In genomic region chr2:191845876-191846786, GRCh38 we compare ENCODE assay signal across 10 cellular contexts. TPM values are rescaled to one million over a fixed set of nuclear protein-coding genes. Genes with fewer than 3 reads are reported as not detected.
DNase-seq lines count a peak whose midpoint lies in the region; ATAC-seq, FAIRE-seq and TF ChIP-seq lines count a peak whose summit lies in the region.
"Had no signal": no experiment of that assay in that cellular context is flagged by ENCODE, and none has a peak within 500 bp of the region (broad histone marks: within the 10 kb centered on the region; RNA-seq: fewer than 3 reads in every experiment).

No MANE protein-coding gene starts in this region.

- peak overlapping the region; percentile 81 for H3K9ac ChIP-seq in HepG2 (ENCODE audit: insufficient read depth, low read depth, low read length)

- no TSS peak for BruUV-seq in HepG2 (replicated peaks; lab: Mats Ljungman, UMichigan)

- H3K27me3 ChIP-seq in body of pancreas = no peaks in the 10 kb centered on the region
- no peaks in the 10 kb centered on the region; a peak in 1 of 5 replicates for H3K27me3 ChIP-seq in HepG2 (ENCODE audit: control insufficient read depth in 1 of 2, insufficient read depth in 2 of 2, low read length in 2 of 2)
- no peaks in the 10 kb centered on the region for H3K27me3 ChIP-seq in thoracic aorta (replicated peaks; ENCODE audit: insufficient read depth)

- H3K9me3 ChIP-seq in body of pancreas (no peaks in the 10 kb centered on the region), HepG2 (ENCODE audit: low read length) (no peaks in the 10 kb centered on the region), thoracic aorta (no peaks in the 10 kb centered on the region)

- peak overlapping the region; percentile 92 for H2AFZ ChIP-seq in HepG2 (ENCODE audit: low read length)

- H3K4me1 ChIP-seq in body of pancreas (peaks cover 12% of the 10 kb centered on the region), HepG2 (ENCODE audit: insufficient read depth, low read length) (peaks cover 85% of the 10 kb centered on the region), thoracic aorta (ENCODE audit: control insufficient read depth in 1 of 2, low read depth in 2 of 2) (peaks cover 9 to 32% of the 10 kb centered on the region in 2 donors)

- H3K4me3 ChIP-seq in body of pancreas (no peak overlapping the region), HepG2 (replicated peaks in 1 of 3; ENCODE audit: insufficient read depth in 1 of 3, low read depth in 2 of 3, low read length in 3 of 3) (peak overlapping the region; percentile 67 to 87 (median 76)), thoracic aorta (peak overlapping the region; percentile 64)

- 44 to 50% methylated on average over 20 to 27 of the region's 27 CpGs for WGBS in body of pancreas, 2 donors
- WGBS in HepG2 (ENCODE audit: low lambda C conversion rate) = 28% methylated on average over 26 of the region's 27 CpGs

- no peaks in the 10 kb centered on the region for H4K20me1 ChIP-seq in HepG2 (ENCODE audit: insufficient read depth, low read length)

- peak; percentile 10 for ATAC-seq in HG02884 (IDR thresholded peaks at IDR 0.05; ENCODE audit: unreplicated experiment)
- no peak for ATAC-seq in body of pancreas
- peak; percentile 70 for ATAC-seq in HepG2
- ATAC-seq in thoracic aorta (ENCODE audit: insufficient number of reproducible peaks, low FRiP score, low read depth) = no peak
- ATAC-seq in HG03469 (IDR thresholded peaks at IDR 0.05; ENCODE audit: unreplicated experiment) = no peak

- H3K79me2 ChIP-seq in HepG2 (ENCODE audit: insufficient read depth, low read length) = peaks cover 36% of the 10 kb centered on the region

- DNase-seq in body of pancreas = no peak
- peak; percentile 32 for DNase-seq in HepG2 (ENCODE audit: low spot score)
- no peak for DNase-seq in thoracic aorta (ENCODE audit: low spot score)
- DNase-seq in activated T-cell treated with anti-CD3 and anti-CD28 coated beads for 4 hours = no peak
- no peak for DNase-seq in KG1 (lab: John Stamatoyannopoulos, UW)
- no peak for DNase-seq in germinal center (ENCODE audit: low spot score)
- DNase-seq: activated naive CD4-positive, alpha-beta T cell treated with anti-CD3 and anti-CD28 coated beads for 36 hours had no signal

- no peak for TF ChIP-seq RAD21 in HepG2 (CRISPR knock-in tag; IDR thresholded peaks at IDR 0.05)

- TF ChIP-seq POLR2A in body of pancreas (IDR thresholded peaks at IDR 0.05) (no peak), HepG2 (IDR thresholded peaks at IDR 0.05; ENCODE audit: insufficient read depth in 1 of 2, low read depth in 2 of 2, low read length in 2 of 2) (peak in 1 of 2 experiments; percentile 37; a peak in 1 of 4 replicates)

- in situ Hi-C loops in HepG2 (cut with HindIII; ENCODE audit: extremely low pct_ligation_motif_present, low pct_unique_long_range_greater_than_20kb) = no loop called here

- intact Hi-C loops in body of pancreas (cut with DNase I) = no loop called here
- intact Hi-C loops in HepG2 (cut with micrococcal nuclease; ENCODE audit: unreplicated experiment) = loop anchor here (2.0 to 10.0 kb wide), 2 partner anchors 61 to 179 kb away; no protein-coding TSS in a partner anchor

- H3K4me2 ChIP-seq in HepG2 (ENCODE audit: low read depth, low read length) = peak overlapping the region; percentile 94

- H3K36me3 ChIP-seq in body of pancreas (replicated peaks in 1 of 2; ENCODE audit: insufficient read depth in 1 of 2, low read depth in 2 of 2) (no peaks in the 10 kb centered on the region), HepG2 (replicated peaks in 1 of 2; ENCODE audit: control insufficient read depth in 1 of 2, insufficient read depth in 2 of 2, low read length in 2 of 2) (no peaks in the 10 kb centered on the region; a peak in 1 of 5 replicates), thoracic aorta (no peaks in the 10 kb centered on the region)

- TF ChIP-seq EP300 in HepG2 (IDR thresholded peaks at IDR 0.05; ENCODE audit: low read depth in 2 of 2, low read length in 2 of 2) (0 out of 4 replicates have a peak, but pooled peaks of 1 of the 2 experiments have one; percentile 0), HepG2 (CRISPR knock-in tag; IDR thresholded peaks at IDR 0.05; ENCODE audit: borderline replicate concordance) (no peak)

- no peak for TF ChIP-seq CTCF in body of pancreas (IDR thresholded peaks at IDR 0.05)
- no peak for TF ChIP-seq CTCF in HepG2 (CRISPR knock-in tag; IDR thresholded peaks at IDR 0.05)
- no peak for TF ChIP-seq CTCF in thoracic aorta (IDR thresholded peaks at IDR 0.05)

- CTCF ChIA-PET in HepG2 (lab: Yijun Ruan, JAX; ENCODE audit: low intra/inter-chr PET ratio, low total read pairs) = no interaction called here

- POLR2A ChIA-PET in HepG2 (lab: Yijun Ruan, JAX) = interaction anchor here (0.6 to 3.2 kb wide), 11 partner anchors 9 to 316 kb away, joined by 3 to 69 read pairs (median 7); no protein-coding TSS in a partner anchor

- H3K27ac ChIP-seq in body of pancreas (peak overlapping the region in 3 of 4 donors; percentile 37 to 73 (median 54)), HepG2 (ENCODE audit: extremely low read length, insufficient read depth, low read length) (peak overlapping the region; percentile 60), thoracic aorta (peak overlapping the region; percentile 14 to 47)

- FAIRE-seq in HepG2 (lab: Jason Lieb, UNC) = no peak
- FAIRE-seq: islet of Langerhans had no signal

TF ChIP-seq in HepG2, 621 proteins besides CTCF, POLR2A, EP300 and RAD21 (continues in another document):
- TF ChIP-seq NR3C1 (CRISPR knock-in tag; IDR thresholded peaks at IDR 0.05) = no peak
- no peak for TF ChIP-seq CEBPG (CRISPR knock-in tag; IDR thresholded peaks at IDR 0.05)
- TF ChIP-seq FOXP1 (IDR thresholded peaks at IDR 0.05) = no peak
- TF ChIP-seq FOXP1 (CRISPR knock-in tag; IDR thresholded peaks at IDR 0.05) = no peak
- TF ChIP-seq ZFP37 (CRISPR knock-in tag; IDR thresholded peaks at IDR 0.05; ENCODE audit: borderline replicate concordance) = no peak
- no peak for TF ChIP-seq ZNF841 (CRISPR knock-in tag; IDR thresholded peaks at IDR 0.05; ENCODE audit: borderline replicate concordance)
- no peak; the same call in 1 of the 2 replicates for TF ChIP-seq KMT2A (CRISPR knock-in tag; IDR thresholded peaks at IDR 0.05)
- TF ChIP-seq PATZ1 (CRISPR knock-in tag; IDR thresholded peaks at IDR 0.05) = no peak
- TF ChIP-seq ZNF607 (CRISPR knock-in tag; IDR thresholded peaks at IDR 0.05; ENCODE audit: borderline replicate concordance) = 0 out of 2 replicates have a peak, but pooled peaks have one; percentile 11
- no peak for TF ChIP-seq ZNF615 (CRISPR knock-in tag; IDR thresholded peaks at IDR 0.05; ENCODE audit: borderline replicate concordance)
- no peak for TF ChIP-seq U2AF2 (IDR thresholded peaks at IDR 0.05; ENCODE audit: low read depth, low read length)

RNA-seq across cellular contexts. Expression of gene CAVIN2, which starts 0.8 kb away (rescaled TPM):
- total RNA-seq in body of pancreas (10 to 100 TPM; 10.9 to 15.8 TPM), HepG2 (2016; rRNA removed; fragmentation: Illumina TruSeq; extraction: Trizol) (7.6 and 11.2 TPM in 2 replicates), thoracic aorta (10 to 100 TPM; 14.9 to 15.0 TPM)
- 0.97 and 1.1 TPM in 2 replicates for total RNA-seq in HepG2 (2016; cell fraction: cytosol; rRNA removed; fragmentation: Illumina TruSeq; extraction: Trizol; ENCODE audit: low read depth)
- 8.2 and 10.1 TPM in 2 replicates for total RNA-seq in HepG2 (2016; cell fraction: insoluble cytoplasmic fraction; rRNA removed; fragmentation: Illumina TruSeq; extraction: Trizol)
- total RNA-seq in HepG2 (2016; cell fraction: membrane; rRNA removed; fragmentation: Illumina TruSeq; extraction: Trizol) = 3.2 and 3.5 TPM in 2 replicates
- 5.9 and 6.7 TPM in 2 replicates for total RNA-seq in HepG2 (2016; cell fraction: nucleus; rRNA removed; fragmentation: Illumina TruSeq; extraction: Trizol)
- 28.1 and 38.8 TPM in 2 replicates for polyA plus RNA-seq in HepG2 (2011; rRNA removed)
- 23.7 and 37.4 TPM in 2 replicates for polyA plus RNA-seq in HepG2 (2011; cell fraction: cytosol; rRNA removed)
- polyA plus RNA-seq in HepG2 (2011; cell fraction: nucleus; rRNA removed) = 11.3 and 13.2 TPM in 2 replicates
- 8.9 and 16.7 TPM in 2 replicates for polyA plus RNA-seq in HepG2 (2012)
- 0.40 and 0.45 TPM in 2 replicates for polyA plus RNA-seq in HepG2 (2016; cell fraction: cytosol; fragmentation: Illumina TruSeq; extraction: Trizol; ENCODE audit: low read depth)
- 10.7 and 12.0 TPM in 2 replicates for polyA plus RNA-seq in HepG2 (2016; cell fraction: insoluble cytoplasmic fraction; fragmentation: Illumina TruSeq; extraction: Trizol; ENCODE audit: low read depth)
- 0.98 and 1.5 TPM in 2 replicates for polyA plus RNA-seq in HepG2 (2016; cell fraction: membrane; fragmentation: Illumina TruSeq; extraction: Trizol; ENCODE audit: low read depth)
- 5.7 and 6.3 TPM in 2 replicates for polyA plus RNA-seq in HepG2 (2016; cell fraction: nucleus; fragmentation: Illumina TruSeq; extraction: Trizol; ENCODE audit: insufficient read depth, low read depth)
- polyA minus RNA-seq in HepG2 (2011; rRNA and poly(A)+ RNA removed; ENCODE audit: low replicate concordance) = 0.35 and 65.9 TPM in 2 replicates
- 29.7 and 43.4 TPM in 2 replicates for polyA minus RNA-seq in HepG2 (2011; cell fraction: cytosol; rRNA and poly(A)+ RNA removed)
- 25.8 and 27.7 TPM in 2 replicates for polyA minus RNA-seq in HepG2 (2011; cell fraction: nucleus; rRNA and poly(A)+ RNA removed)
- total RNA-seq: activated naive CD4-positive, alpha-beta T cell treated with anti-CD3 and anti-CD28 coated beads for 36 hours had no signal

Comparison
In these comparisons a context has a peak if more than half of its experiments do, and no peak if none do; other contexts are left out.
1. ATAC-seq: peak in HG02884 (single experiment) and HepG2 (single experiment); none in body of pancreas (single experiment), thoracic aorta (single experiment) and HG03469 (single experiment).
2. H3K4me3 ChIP-seq: peak in HepG2 (3 of 3) and thoracic aorta (single experiment); none in body of pancreas (0 of 2).
3. Peak in every context shown above with its lines, with median percentiles within 50 percentile points of each other: H3K27ac ChIP-seq.